ENCODE assay signal across 8 cellular contexts in the genomic region with DNA sequence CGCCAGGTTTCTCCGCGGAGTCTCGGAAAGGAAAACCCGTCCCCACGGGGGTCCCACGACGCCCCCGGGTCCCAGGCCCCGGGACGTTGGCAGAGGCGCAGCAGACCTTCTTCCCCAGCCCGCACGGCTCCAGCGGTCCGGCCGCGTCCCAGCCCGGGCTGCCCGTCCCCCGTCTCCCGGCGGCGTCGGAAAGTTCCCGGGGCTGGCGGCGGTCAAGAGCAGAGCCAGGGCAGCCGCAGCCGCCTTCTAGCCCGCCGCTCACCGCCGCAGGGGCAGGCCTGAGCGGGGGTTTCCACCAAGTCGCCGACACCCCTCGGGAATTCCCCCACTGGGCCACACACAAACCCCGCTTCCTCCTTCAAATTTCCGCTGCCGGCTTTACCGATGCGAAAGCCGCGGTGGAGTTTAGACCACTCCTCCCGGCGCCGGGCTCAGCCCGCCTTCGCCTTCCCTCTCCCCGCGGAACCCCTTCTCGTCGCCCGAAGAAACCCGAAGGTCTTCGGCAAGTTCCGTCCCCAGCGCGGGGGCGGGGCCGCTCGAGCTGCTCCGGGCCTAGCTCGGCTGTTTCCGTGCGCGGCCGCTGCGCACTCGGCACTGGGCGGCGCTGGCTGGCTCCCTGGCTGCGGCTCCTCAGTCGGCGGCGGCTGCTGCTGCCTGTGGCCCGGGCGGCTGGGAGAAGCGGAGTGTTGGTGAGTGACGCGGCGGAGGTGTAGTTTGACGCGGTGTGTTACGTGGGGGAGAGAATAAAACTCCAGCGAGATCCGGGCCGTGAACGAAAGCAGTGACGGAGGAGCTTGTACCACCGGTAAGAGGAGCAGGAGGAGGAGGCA. TPM values are rescaled to one million over a fixed set of nuclear protein-coding genes. Genes with fewer than 3 reads are reported as not detected.
A peak's percentile ranks its signal among the peaks of the same experiment; 100 is the strongest.
DNase-seq lines count a peak whose midpoint lies in the region; ATAC-seq and TF ChIP-seq lines count a peak whose summit lies in the region.

A gene (plus strand): TSS at position 633 of the 830 bp plus-strand sequence. CDS start 25,674 bp downstream, outside the sequence.

- H3K4me1 ChIP-seq in Panc1 (ENCODE audit: control insufficient read depth, insufficient read depth, low read length) (peaks cover 20% of the 10 kb centered on the region), muscle layer of duodenum (ENCODE audit: control insufficient read depth in 1 of 2, insufficient read depth in 2 of 2, low read length in 2 of 2) (peaks cover 10 to 26% of the 10 kb centered on the region in 2 donors)

- peaks cover 61% of the 10 kb centered on the region for H3K4me1 Mint-ChIP-seq in activated T-cell treated with anti-CD3 and anti-CD28 coated beads, Interleukin-2, amount 50 U/mL, for 4 hours (ENCODE audit: low read depth)

- H3K36me3 Mint-ChIP-seq in activated T-cell treated with anti-CD3 and anti-CD28 coated beads, Interleukin-2, amount 50 U/mL, for 4 hours (ENCODE audit: insufficient read depth): peaks cover 6% of the 10 kb centered on the region

- H3K27me3 Mint-ChIP-seq in activated T-cell treated with anti-CD3 and anti-CD28 coated beads, Interleukin-2, amount 50 U/mL, for 4 hours (ENCODE audit: low read depth): no peaks in the 10 kb centered on the region

- in situ Hi-C loops in Panc1 (cut with HindIII; ENCODE audit: low pct_unique_long_range_greater_than_20kb, low sequenced_read_pairs): no loop called here

- H3K27ac ChIP-seq in Panc1 (ENCODE audit: low read length): peak within 1 kb of the TSS; percentile 98
- H3K27ac ChIP-seq in muscle layer of duodenum (ENCODE audit: low read length): peak within 1 kb of the TSS; percentile 95

- intact Hi-C loops in Panc1 (cut with micrococcal nuclease; ENCODE audit: unreplicated experiment): loop anchor here (10.0 kb wide), 1 partner anchor 95 kb away; a partner anchor contains a TSS

- peak within 1 kb of the TSS; percentile 98 for H3K4me3 Mint-ChIP-seq in activated T-cell treated with anti-CD3 and anti-CD28 coated beads, Interleukin-2, amount 50 U/mL, for 4 hours

- DNase-seq in DMS53 (lab: John Stamatoyannopoulos, UW) (peak; percentile 98), KG1 (lab: John Stamatoyannopoulos, UW) (peak; percentile 99), Panc1 (ENCODE audit: low read depth, low spot score) (peak; percentile 87)
- peak; percentile 100 for DNase-seq in activated T-cell treated with anti-CD3 and anti-CD28 coated beads, Interleukin-2, amount 50 U/mL, for 4 hours
- DNase-seq in stimulated activated CD8-positive, alpha-beta memory T cell treated with anti-CD3 and anti-CD28 coated beads, Interleukin-7, amount 100 ng/mL, for 4 hours (ENCODE audit: low read depth in 2 of 2): peak; percentile 99

- no peak; the same call in none of the 2 replicates for TF ChIP-seq CTCF in Panc1 (IDR thresholded peaks at IDR 0.05)

- H3K9me3 ChIP-seq in Panc1 (ENCODE audit: control insufficient read depth, insufficient read depth, low read depth, low read length): no peaks in the 10 kb centered on the region
- no peaks in the 10 kb centered on the region for H3K9me3 ChIP-seq in muscle layer of duodenum (ENCODE audit: control insufficient read depth in 1 of 2, low read length in 2 of 2)

- H3K4me3 ChIP-seq in Panc1 (ENCODE audit: low read depth in 2 of 2, low read length in 2 of 2) (peak within 1 kb of the TSS; percentile 87 to 90), muscle layer of duodenum (ENCODE audit: low read depth in 1 of 2, low read length in 2 of 2) (peak within 1 kb of the TSS; percentile 81 to 90)

- no peaks in the 10 kb centered on the region for H3K36me3 ChIP-seq in Panc1 (ENCODE audit: control insufficient read depth, insufficient read depth, low read length)
- H3K36me3 ChIP-seq in muscle layer of duodenum (ENCODE audit: control insufficient read depth in 1 of 2, insufficient read depth in 2 of 2, low read length in 2 of 2): peaks cover 0 to 3% of the 10 kb centered on the region in 2 donors

- CTCF ChIA-PET in Panc1 (lab: Charles Lee): interaction anchor here (0.6 kb wide), 1 partner anchor 424 kb away, joined by 3 read pairs; no protein-coding TSS in a partner anchor

- no peaks in the 10 kb centered on the region for H3K9me3 Mint-ChIP-seq in activated T-cell treated with anti-CD3 and anti-CD28 coated beads, Interleukin-2, amount 50 U/mL, for 4 hours

- H3K27me3 ChIP-seq in Panc1 (ENCODE audit: control insufficient read depth, insufficient read depth, low read length): no peaks in the 10 kb centered on the region
- H3K27me3 ChIP-seq in muscle layer of duodenum (ENCODE audit: low read depth, low read length): no peaks in the 10 kb centered on the region

- peak; percentile 88 for ATAC-seq in GM21723 (IDR thresholded peaks at IDR 0.05; ENCODE audit: unreplicated experiment)
- peak; percentile 94 for ATAC-seq in Panc1
- ATAC-seq in activated T-cell treated with anti-CD3 and anti-CD28 coated beads, Interleukin-2, amount 50 U/mL, for 4 hours: peak; percentile 89 to 91
- ATAC-seq in esophagus mucosa: peak; percentile 97

- POLR2A ChIA-PET in Panc1 (lab: Charles Lee): interaction anchor here (0.6 to 1.2 kb wide), 10 partner anchors 12 to 1457 kb away, joined by 3 to 7 read pairs (median 4); a partner anchor contains a TSS

- TSS peak; percentile 77 for BruUV-seq in Panc1 (replicated peaks; lab: Mats Ljungman, UMichigan)

RNA-seq across cellular contexts. Expression of the gene that starts here (rescaled TPM):
- total RNA-seq in Panc1 (2021; ENCODE audit: unreplicated experiment) (31.1 TPM), esophagus mucosa (35.5 TPM)
- polyA plus RNA-seq in Panc1 (2012; ENCODE audit: insufficient read length): 16.3 TPM
- total RNA-seq in activated T-cell treated with anti-CD3 and anti-CD28 coated beads, Interleukin-2, amount 50 U/mL, for 4 hours: 10 to 100 TPM; 55.2 to 71.1 (median 59.5) TPM

Comparison
In these comparisons a context has a peak if more than half of its experiments do, and no peak if none do; other contexts are left out.
1. Peak in every context shown above with its lines: DNase-seq, ATAC-seq, H3K4me3 ChIP-seq and H3K27ac ChIP-seq.